Comparison of ENCODE assay signal across 8 cellular contexts in genomic region chr5:141420855-141421488, GRCh38. TPM values are rescaled to one million over a fixed set of nuclear protein-coding genes. Genes with fewer than 3 reads are reported as not detected.
DNase-seq lines count a peak whose midpoint lies in the region; ATAC-seq and TF ChIP-seq lines count a peak whose summit lies in the region.

Gene PCDHGA11 (plus strand): TSS chr5:141421051. CDS start chr5:141421228, 177 bp downstream.

- TF ChIP-seq POLR2A in esophagus muscularis mucosa (IDR thresholded peaks at IDR 0.05; ENCODE audit: low read depth) = no peak

- ATAC-seq in HG02852 (IDR thresholded peaks at IDR 0.05; ENCODE audit: unreplicated experiment) = peak; percentile 43

- H3K27ac ChIP-seq in VCaP = no peak within 1 kb of the TSS
- no peak within 1 kb of the TSS for H3K27ac ChIP-seq in esophagus muscularis mucosa (replicated peaks in 1 of 4)
- H3K27ac ChIP-seq in neutrophil = no peak within 1 kb of the TSS

- DNase-seq in EL (peak; percentile 65), esophagus muscularis mucosa (ENCODE audit: extremely low spot score) (peak; percentile 90), hippocampal formation (lab: John Stamatoyannopoulos, UW) (no peak), HuH-7.5 (ENCODE audit: low spot score) (no peak), hypothalamus (lab: John Stamatoyannopoulos, UW) (no peak)

- TF ChIP-seq CTCF in VCaP (conservative IDR thresholded peaks at IDR 0.05) = 0 out of 2 replicates have a peak, but pooled peaks have one; percentile 5
- TF ChIP-seq CTCF in esophagus muscularis mucosa (IDR thresholded peaks at IDR 0.05) = peak; percentile 24 to 35 (median 31)
- TF ChIP-seq CTCF in neutrophil (IDR thresholded peaks at IDR 0.05) = peak; percentile 69

- H3K4me3 ChIP-seq in esophagus muscularis mucosa (peak within 1 kb of the TSS; percentile 24 to 47 (median 38)), neutrophil (ENCODE audit: low read depth in 1 of 2, low read length in 1 of 2) (peak within 1 kb of the TSS; percentile 56)

- intact Hi-C loops in esophagus muscularis mucosa (cut with DNase I) = no loop called here

- TF ChIP-seq EP300 in esophagus muscularis mucosa (IDR thresholded peaks at IDR 0.05) = no peak

- WGBS in esophagus muscularis mucosa = 24% methylated on average over 33 of the region's 42 CpGs

- H3K36me3 ChIP-seq in esophagus muscularis mucosa = peaks cover 4 to 13% (median 7%) of the 10 kb centered on the region in 4 donors
- H3K36me3 ChIP-seq in neutrophil = no peaks in the 10 kb centered on the region

- H3K4me1 ChIP-seq in esophagus muscularis mucosa (peaks cover 0 to 12% (median 5%) of the 10 kb centered on the region in 4 donors), neutrophil (ENCODE audit: control insufficient read depth in 1 of 2, insufficient read depth in 1 of 2, low read depth in 1 of 2, low read length in 1 of 2) (peaks cover 17% of the 10 kb centered on the region in 2 experiments)

- H3K27me3 ChIP-seq in esophagus muscularis mucosa = no peaks in the 10 kb centered on the region
- H3K27me3 ChIP-seq in neutrophil = peaks cover 100% of the 10 kb centered on the region

- peaks cover 29 to 100% (median 97%) of the 10 kb centered on the region in 4 donors for H3K9me3 ChIP-seq in esophagus muscularis mucosa
- peaks cover 8% of the 10 kb centered on the region for H3K9me3 ChIP-seq in neutrophil

RNA-seq across cellular contexts. Expression of gene PCDHGA11, which starts in this region (rescaled TPM):
- 1 to 10 TPM; 3.0 to 5.8 (median 4.5) TPM for total RNA-seq in esophagus muscularis mucosa

Comparison
In these comparisons a context has a peak if more than half of its experiments do, and no peak if none do; other contexts are left out.
1. DNase-seq: peak in EL (single experiment) and esophagus muscularis mucosa (single experiment); none in hippocampal formation (0 of 2), HuH-7.5 (single experiment) and hypothalamus (0 of 51).
2. CTCF ChIP-seq: peak in every context shown above with its lines; median percentile 69 in neutrophil; 31 in esophagus muscularis mucosa; 5 in VCaP.